In the genomic region with DNA sequence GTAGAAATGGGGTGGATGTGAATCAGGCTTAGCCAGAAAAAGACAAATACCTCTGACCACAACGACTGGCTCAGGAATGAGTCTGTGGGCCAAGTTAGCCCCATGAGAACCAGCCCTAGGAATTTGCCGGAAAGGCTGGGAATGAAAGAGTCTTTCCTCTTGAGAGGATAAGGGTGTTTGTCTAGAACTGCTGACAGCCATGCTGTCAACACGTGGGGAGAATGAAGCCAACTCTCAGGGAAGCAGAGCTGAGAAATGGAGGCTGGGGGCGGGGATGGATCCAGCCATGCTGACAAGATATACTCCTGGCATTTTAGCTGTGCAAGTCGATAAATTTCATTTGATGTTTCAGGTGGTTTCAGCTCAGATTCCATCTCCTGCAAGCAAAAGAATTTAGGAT, we compare ENCODE assay signal across 19 cellular contexts. TPM values are rescaled to one million over a fixed set of nuclear protein-coding genes. Genes with fewer than 3 reads are reported as not detected.
A peak's percentile ranks its signal among the peaks of the same experiment; 100 is the strongest.
DNase-seq lines count a peak whose midpoint lies in the region; ATAC-seq lines count a peak whose summit lies in the region.
"Had no signal": no experiment of that assay in that cellular context is flagged by ENCODE, and none has a peak within 500 bp of the region (broad histone marks: within the 10 kb centered on the region; RNA-seq: fewer than 3 reads in every experiment).

No MANE protein-coding gene starts in this region.

- in situ Hi-C loops in G401 (cut with HindIII; ENCODE audit: low sequenced_read_pairs), result no loop called here

- intact Hi-C loops in left ventricle myocardium superior (cut with micrococcal nuclease), result no loop called here
- intact Hi-C loops in sciatic nerve (cut with DNase I), result no loop called here

- peak; percentile 17 for DNase-seq in NCI-H2029 (lab: John Stamatoyannopoulos, UW)
- DNase-seq in NCI-H2029 treated with DMSO at 0.1 percent for 48 hours (lab: John Stamatoyannopoulos, UW), result no peak
- peak; percentile 79 for DNase-seq in astrocyte of the hippocampus (ENCODE audit: low read depth, low spot score)
- no peak for DNase-seq in left ventricle myocardium superior
- no peak for DNase-seq in sciatic nerve (ENCODE audit: low spot score)
- DNase-seq in G401 (ENCODE audit: low spot score), result no peak
- DNase-seq in T-helper 1 cell, result no peak
- DNase-seq in AG08396 (ENCODE audit: low spot score), result no peak
- DNase-seq: activated naive CD4-positive, alpha-beta T cell treated with anti-CD3 and anti-CD28 coated beads, Interleukin-2, amount 50 U/mL, for 16 hours; AML-193; anterior cingulate cortex; CD4-positive, alpha-beta memory T cell; effector CD8-positive, alpha-beta T cell; gastrocnemius medialis; NCI-H1694; NCI-H526 treated with DMSO at 0.1 percent for 48 hours; upper lobe of left lung had no signal

- ATAC-seq in left ventricle myocardium superior, result peak; percentile 32
- peak; percentile 46 for ATAC-seq in sciatic nerve
- ATAC-seq: gastrocnemius medialis, WTC11 had no signal

RNA-seq across cellular contexts. Expression of gene SLC6A1, which starts 10.6 kb away (rescaled TPM):
- total RNA-seq in left ventricle myocardium superior, result 0.62 TPM
- total RNA-seq in sciatic nerve, result 10.9 TPM
- not detected in 2 replicates for total RNA-seq in G401 (2014; rRNA removed; shearing (Covaris generic))
- total RNA-seq: CD4-positive, alpha-beta memory T cell; RPMI7951 had no signal

Comparison
In these comparisons a context has a peak if more than half of its experiments do, and no peak if none do; other contexts are left out.
1. DNase-seq: peak in NCI-H2029 (single experiment) and astrocyte of the hippocampus (single experiment); none in NCI-H2029 treated with DMSO at 0.1 percent for 48 hours (single experiment), left ventricle myocardium superior (single experiment), sciatic nerve (single experiment), G401 (single experiment), T-helper 1 cell (0 of 5) and AG08396 (single experiment).